Comparison of ENCODE assay signal across 8 cellular contexts in the genomic region with DNA sequence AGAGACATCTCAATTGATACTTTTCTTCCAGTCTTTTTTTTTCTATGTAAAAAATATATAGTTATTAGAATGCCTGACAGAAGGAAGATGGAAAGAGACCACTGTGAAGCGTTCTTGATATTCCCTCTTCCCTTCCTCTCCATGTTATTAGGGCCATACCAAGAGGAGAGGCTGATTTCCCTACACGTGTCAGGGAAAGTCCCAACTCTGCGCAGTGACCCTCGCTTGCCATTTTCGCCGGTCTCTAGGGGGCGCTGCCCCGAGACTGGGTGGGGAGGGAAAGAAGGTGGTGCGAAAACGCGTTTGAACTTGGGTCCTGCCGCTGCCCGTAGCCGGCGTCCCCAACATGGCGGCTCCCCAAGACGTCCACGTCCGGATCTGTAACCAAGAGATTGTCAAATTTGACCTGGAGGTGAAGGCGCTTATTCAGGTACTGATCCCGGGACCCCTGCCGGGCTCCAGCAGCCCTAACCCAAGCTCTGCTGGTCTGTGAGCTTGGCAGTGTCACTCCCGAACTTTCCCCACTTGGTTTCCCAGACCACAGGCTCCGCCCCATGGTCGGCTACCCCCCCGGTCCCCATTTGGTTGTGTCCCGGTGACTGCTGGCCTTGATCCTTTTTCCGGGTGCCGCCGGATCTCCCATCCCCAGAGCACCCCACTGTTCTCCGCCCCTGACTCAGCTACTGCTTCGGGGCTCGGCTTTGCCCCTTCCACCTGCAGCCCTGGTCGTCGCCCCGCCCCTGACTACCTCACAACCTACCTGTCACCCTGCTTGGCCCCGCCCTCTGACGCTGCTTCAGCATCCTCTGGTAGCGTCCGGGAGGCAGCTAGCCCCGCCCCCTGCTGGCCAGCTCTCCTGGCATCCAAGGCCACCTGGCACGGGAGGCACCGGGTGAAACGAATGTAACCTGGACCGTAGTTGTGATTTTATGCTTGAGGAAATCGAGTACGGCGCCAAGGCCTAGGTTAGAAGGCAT. TPM values are rescaled to one million over a fixed set of nuclear protein-coding genes. Genes with fewer than 3 reads are reported as not detected.
A peak's percentile ranks its signal among the peaks of the same experiment; 100 is the strongest.
DNase-seq lines count a peak whose midpoint lies in the region; ATAC-seq and TF ChIP-seq lines count a peak whose summit lies in the region.

TSS of gene BNIP1 (plus strand) at position 332 of the 977 bp plus-strand sequence. CDS start at position 347, 15 bp downstream.

- no peaks in the 10 kb centered on the region for H3K27me3 ChIP-seq in right atrium auricular region
- H3K27me3 ChIP-seq in psoas muscle (ENCODE audit: insufficient read depth in 3 of 3, low read length in 2 of 3), result no peaks in the 10 kb centered on the region
- no peaks in the 10 kb centered on the region for H3K27me3 ChIP-seq in uterus

- DNase-seq in NCI-H187 treated with DMSO at 0.1 percent for 48 hours (lab: John Stamatoyannopoulos, UW) (peak; percentile 77), anterior cingulate cortex (lab: John Stamatoyannopoulos, UW) (peak in 57 of 58 donors; percentile 53 to 91 (median 83)), right atrium auricular region (ENCODE audit: low spot score) (peak; percentile 92), psoas muscle (peak; percentile 96 to 98), uterus (peak; percentile 92 to 93)

- ATAC-seq in GM18502 (IDR thresholded peaks at IDR 0.05; ENCODE audit: poor library complexity, unreplicated experiment) (peak; percentile 91), HG02970 (IDR thresholded peaks at IDR 0.05; ENCODE audit: low FRiP score, unreplicated experiment) (peak; percentile 90), psoas muscle (peak; percentile 96 to 97 (median 97))

- peak within 1 kb of the TSS; percentile 88 to 93 for H3K27ac ChIP-seq in right atrium auricular region
- H3K27ac ChIP-seq in psoas muscle, result peak within 1 kb of the TSS; percentile 87
- H3K27ac ChIP-seq in uterus, result peak within 1 kb of the TSS; percentile 76 to 78

- H3K4me3 ChIP-seq in right atrium auricular region (peak within 1 kb of the TSS; percentile 80 to 90), psoas muscle (peak within 1 kb of the TSS; percentile 87), uterus (peak within 1 kb of the TSS; percentile 77)

- H3K4me1 ChIP-seq in right atrium auricular region (peaks cover 0 to 7% of the 10 kb centered on the region in 2 donors), psoas muscle (no peaks in the 10 kb centered on the region), uterus (no peaks in the 10 kb centered on the region)

- intact Hi-C loops in T-helper 2 cell treated with Interferon-gamma antibody and Interleukin-4, amounts not matched to agents 100 ng/mL and 5 ng/mL, for 36 hours (cut with micrococcal nuclease), result loop anchor here (1.0 to 10.0 kb wide), 7 partner anchors 88 to 1757 kb away; partner anchors contain the start of genes ATP6V0E1, CPEB4, CREBRF and DUSP1
- intact Hi-C loops in psoas muscle (cut with DNase I) (loop anchor here (5.0 to 10.0 kb wide), 3 partner anchors 90 to 162 kb away; partner anchors contain the start of genes ATP6V0E1 (in 2 of the 2) and CREBRF (in 1 of the 2)), uterus (cut with DNase I; ENCODE audit: low total_unique reads) (no loop called here)

- H3K36me3 ChIP-seq in right atrium auricular region, result peaks cover 9% of the 10 kb centered on the region
- peaks cover 4 to 31% of the 10 kb centered on the region in 2 donors for H3K36me3 ChIP-seq in psoas muscle (ENCODE audit: insufficient read depth in 1 of 2, low read depth in 1 of 2)
- no peaks in the 10 kb centered on the region for H3K36me3 ChIP-seq in uterus

- WGBS in psoas muscle, 3 donors, result 0 to 1% (median 1%) methylated on average over 48 of the region's 48 CpGs

- TF ChIP-seq POLR2A in uterus (IDR thresholded peaks at IDR 0.05), result peak in 1 of 2 donors; percentile 42

- TF ChIP-seq CTCF in right atrium auricular region (IDR thresholded peaks at IDR 0.05) (peak; percentile 88 to 91), psoas muscle (IDR thresholded peaks at IDR 0.05) (peak; percentile 91), uterus (IDR thresholded peaks at IDR 0.05) (peak; percentile 91 to 95 (median 94))

- H3K9me3 ChIP-seq in right atrium auricular region, result no peaks in the 10 kb centered on the region
- H3K9me3 ChIP-seq in psoas muscle, result no peaks in the 10 kb centered on the region
- H3K9me3 ChIP-seq in uterus, result no peaks in the 10 kb centered on the region

RNA-seq across cellular contexts. Expression of gene BNIP1, which starts in this region (rescaled TPM):
- 14.4 and 16.7 TPM in 2 replicates for total RNA-seq in T-helper 2 cell treated with Interferon-gamma antibody and Interleukin-4, amounts not matched to agents 100 ng/mL and 5 ng/mL, for 36 hours
- total RNA-seq in right atrium auricular region (10 to 100 TPM in 1 of 2 donors, 1 to 10 TPM in 1; 7.2 to 11.6 TPM), psoas muscle (10 to 100 TPM in 2 of 4 donors, 1 to 10 TPM in 2; 8.4 to 15.1 (median 11.5) TPM), uterus (10 to 100 TPM in 2 of 4 donors, 1 to 10 TPM in 1, not detected in 1; 9.8 to 23.9 (median 12.0) TPM)
- 10 to 100 TPM; 14.2 to 22.9 (median 21.4) TPM for polyA plus RNA-seq in psoas muscle

Comparison
In these comparisons a context has a peak if more than half of its experiments do, and no peak if none do; other contexts are left out.
1. Peak in every context shown above with its lines: DNase-seq, ATAC-seq, H3K4me3 ChIP-seq and H3K27ac ChIP-seq.